In the genomic region with DNA sequence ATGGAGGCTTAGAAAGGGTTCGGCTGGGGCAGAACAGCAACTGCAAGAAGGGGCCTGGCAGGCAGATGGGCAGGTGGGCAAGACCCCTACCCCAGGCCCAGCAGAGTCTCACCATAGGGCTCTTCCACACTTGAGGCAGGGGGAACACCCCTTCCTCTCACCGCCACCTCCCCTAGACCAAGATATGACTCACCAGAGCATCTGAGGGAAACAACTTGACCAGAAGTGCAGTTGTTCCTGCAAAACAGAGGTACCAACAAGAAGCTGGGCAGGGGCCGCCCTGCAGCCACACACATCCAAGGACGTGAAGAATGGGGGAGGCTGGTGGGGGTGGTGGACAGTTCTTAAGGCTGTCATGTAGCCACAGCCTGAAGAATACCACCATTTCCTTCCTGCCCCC, we compare ENCODE assay signal across 20 cellular contexts. TPM values are rescaled to one million over a fixed set of nuclear protein-coding genes. Genes with fewer than 3 reads are reported as not detected.
"Had no signal": no experiment of that assay in that cellular context is flagged by ENCODE, and none has a peak within 500 bp of the region (broad histone marks: within the 10 kb centered on the region; RNA-seq: fewer than 3 reads in every experiment).

No MANE protein-coding gene starts in this region.

- H3K4me3 ChIP-seq: coronary artery, dorsolateral prefrontal cortex, esophagus muscularis mucosa, gastroesophageal sphincter, heart left ventricle, hepatocyte, left lung, lower lobe of right lung, mucosa of descending colon had no signal

- H3K4me2 ChIP-seq: hepatocyte had no signal

- H3K9me3 ChIP-seq: esophagus muscularis mucosa, gastroesophageal sphincter, heart left ventricle, left lung, lower lobe of right lung, mucosa of descending colon had no signal

- H3K27ac ChIP-seq: coronary artery, dorsolateral prefrontal cortex, esophagus muscularis mucosa, foreskin keratinocyte, gastroesophageal sphincter, heart left ventricle, hepatocyte, left lung, lower lobe of right lung had no signal

- ATAC-seq: foreskin keratinocyte, gastroesophageal sphincter, heart left ventricle, left cardiac atrium, left lung, left ventricle myocardium superior, lower lobe of right lung, mucosa of descending colon had no signal

- H3K36me3 ChIP-seq: left lung, lower lobe of right lung had no signal

- H3K27ac Mint-ChIP-seq: immature natural killer cell, mesothelial cell of epicardium had no signal

- DNase-seq: dermis blood vessel endothelial cell; dorsolateral prefrontal cortex; effector CD4-positive, alpha-beta T cell; effector memory CD4-positive, alpha-beta T cell; foreskin keratinocyte; heart left ventricle; hypothalamus; immature natural killer cell; left cardiac atrium; left lung; left ventricle myocardium superior; lower lobe of right lung; mesenchymal stem cell; mucosa of descending colon had no signal

- H3K9me3 Mint-ChIP-seq: immature natural killer cell, mesothelial cell of epicardium had no signal

- H3K79me2 ChIP-seq: hepatocyte had no signal

- H2AFZ ChIP-seq: hepatocyte had no signal

- H3K4me3 Mint-ChIP-seq: immature natural killer cell, mesothelial cell of epicardium had no signal

- H3K27me3 ChIP-seq: dorsolateral prefrontal cortex, esophagus muscularis mucosa, foreskin keratinocyte, gastroesophageal sphincter, heart left ventricle, hepatocyte, left lung had no signal

- H3K4me1 ChIP-seq: left lung, lower lobe of right lung had no signal

RNA-seq across cellular contexts. Expression of a gene that starts 10.9 kb away (rescaled TPM):
- total RNA-seq: kidney epithelial cell had no signal
